Comparison of ENCODE assay signal across 8 cellular contexts in the genomic region with DNA sequence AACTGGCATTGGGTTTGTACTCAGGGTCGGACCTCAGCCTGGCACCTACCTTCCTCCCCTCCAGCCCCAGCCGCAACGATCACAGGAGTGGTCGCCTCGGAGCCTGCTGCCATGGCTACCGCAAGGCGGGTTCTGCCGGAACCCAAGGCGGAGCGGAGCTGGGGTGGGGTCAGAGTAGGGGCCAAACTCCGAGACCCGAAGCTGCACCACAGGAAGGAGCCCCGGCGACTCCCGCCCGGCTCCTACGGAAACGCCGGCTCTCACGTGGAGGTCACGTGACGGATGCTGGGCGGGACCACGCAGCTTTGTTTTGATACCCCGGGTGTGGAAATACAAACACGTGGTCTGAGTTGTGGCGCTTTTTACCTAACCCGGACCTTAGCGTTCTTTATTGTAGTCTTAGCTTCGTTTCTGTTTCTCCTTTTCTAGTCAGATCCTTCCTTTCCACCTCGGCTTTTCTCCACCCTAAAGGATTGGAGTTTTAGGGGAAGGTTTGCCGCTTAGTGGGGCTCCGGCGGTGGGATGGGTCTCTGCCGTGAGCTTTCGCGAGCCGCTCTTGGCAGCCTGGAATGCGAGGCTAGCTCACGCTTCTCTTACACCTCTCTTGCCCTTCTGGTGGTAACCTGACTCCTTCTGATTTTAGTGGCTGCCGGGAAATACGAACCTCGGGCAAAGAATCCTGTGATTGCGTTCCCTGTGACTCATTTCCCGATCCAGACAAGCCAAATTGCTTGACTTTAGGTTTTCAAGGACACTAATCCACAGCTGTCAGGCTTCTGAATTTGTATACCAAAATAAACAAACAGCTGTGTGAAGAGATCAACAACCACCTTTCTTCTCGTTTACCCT.
A peak's percentile ranks its signal among the peaks of the same experiment; 100 is the strongest.
DNase-seq lines count a peak whose midpoint lies in the region; ATAC-seq lines count a peak whose summit lies in the region.

Gene HSPBAP1 (minus strand): TSS at position 264 of the 849 bp plus-strand sequence. CDS start 151 bp downstream, at position 113.

- H3K9me3 Mint-ChIP-seq in T-helper 2 cell treated with Interferon-gamma antibody and Interleukin-4, amounts not matched to agents 5 μg/mL and 100 μg/mL, for 36 hours, result no peaks in the 10 kb centered on the region
- no peaks in the 10 kb centered on the region for H3K9me3 Mint-ChIP-seq in central memory CD8-positive, alpha-beta T cell

- peak; percentile 67 for ATAC-seq in GM18867 (IDR thresholded peaks at IDR 0.05; ENCODE audit: unreplicated experiment)
- ATAC-seq in HG03097 (IDR thresholded peaks at IDR 0.05; ENCODE audit: low FRiP score, unreplicated experiment), result peak; percentile 39
- ATAC-seq in central memory CD8-positive, alpha-beta T cell (replicated peaks; ENCODE audit: extremely low read depth, poor library complexity, severe bottlenecking), result peak; percentile 78

- no peaks in the 10 kb centered on the region for H3K27me3 ChIP-seq in layer of hippocampus (ENCODE audit: control insufficient read depth, insufficient read depth, low read length)

- peak; percentile 89 for DNase-seq in T-helper 2 cell treated with Interferon-gamma antibody and Interleukin-4, amounts not matched to agents 5 μg/mL and 100 μg/mL, for 36 hours (ENCODE audit: low spot score)
- peak; percentile 81 for DNase-seq in central memory CD8-positive, alpha-beta T cell (ENCODE audit: low spot score in 2 of 2)
- peak; percentile 89 for DNase-seq in stimulated activated CD4-positive, alpha-beta T cell treated with anti-CD3 and anti-CD28 coated beads, Interleukin-1b, Interleukin-23, amount 100 ng/mL, for 48 hours
- no peak for DNase-seq in NCI-H82 (lab: John Stamatoyannopoulos, UW)
- DNase-seq in NOMO-1 treated with dmso at 0.1 percent for 144 hours (lab: John Stamatoyannopoulos, UW; ENCODE audit: unreplicated experiment), result no peak

- peaks cover 29% of the 10 kb centered on the region for H3K4me1 Mint-ChIP-seq in T-helper 2 cell treated with Interferon-gamma antibody and Interleukin-4, amounts not matched to agents 5 μg/mL and 100 μg/mL, for 36 hours (ENCODE audit: low read depth)
- peaks cover 27% of the 10 kb centered on the region for H3K4me1 Mint-ChIP-seq in central memory CD8-positive, alpha-beta T cell

- peak within 1 kb of the TSS; percentile 89 for H3K4me3 Mint-ChIP-seq in T-helper 2 cell treated with Interferon-gamma antibody and Interleukin-4, amounts not matched to agents 5 μg/mL and 100 μg/mL, for 36 hours
- no peak within 1 kb of the TSS for H3K4me3 Mint-ChIP-seq in central memory CD8-positive, alpha-beta T cell

- H3K36me3 Mint-ChIP-seq in T-helper 2 cell treated with Interferon-gamma antibody and Interleukin-4, amounts not matched to agents 5 μg/mL and 100 μg/mL, for 36 hours (ENCODE audit: low read depth), result peaks cover 6% of the 10 kb centered on the region
- H3K36me3 Mint-ChIP-seq in central memory CD8-positive, alpha-beta T cell (ENCODE audit: insufficient read depth), result peaks cover 11% of the 10 kb centered on the region

- peak within 1 kb of the TSS; percentile 79 for H3K27ac Mint-ChIP-seq in T-helper 2 cell treated with Interferon-gamma antibody and Interleukin-4, amounts not matched to agents 5 μg/mL and 100 μg/mL, for 36 hours
- peak within 1 kb of the TSS; percentile 93 for H3K27ac Mint-ChIP-seq in central memory CD8-positive, alpha-beta T cell (ENCODE audit: low read depth)

- H3K27me3 Mint-ChIP-seq in T-helper 2 cell treated with Interferon-gamma antibody and Interleukin-4, amounts not matched to agents 5 μg/mL and 100 μg/mL, for 36 hours (ENCODE audit: low read depth), result no peaks in the 10 kb centered on the region
- H3K27me3 Mint-ChIP-seq in central memory CD8-positive, alpha-beta T cell, result no peaks in the 10 kb centered on the region

- peak within 1 kb of the TSS; percentile 94 for H3K27ac ChIP-seq in layer of hippocampus (ENCODE audit: low read depth, low read length)

Comparison
In these comparisons a context has a peak if more than half of its experiments do, and no peak if none do; other contexts are left out.
1. DNase-seq: peak in T-helper 2 cell treated with Interferon-gamma antibody and Interleukin-4, amounts not matched to agents 5 μg/mL and 100 μg/mL, for 36 hours (single experiment), central memory CD8-positive, alpha-beta T cell (2 of 2) and stimulated activated CD4-positive, alpha-beta T cell treated with anti-CD3 and anti-CD28 coated beads, Interleukin-1b, Interleukin-23, amount 100 ng/mL, for 48 hours (single experiment); none in NCI-H82 (single experiment) and NOMO-1 treated with dmso at 0.1 percent for 144 hours (single experiment).
2. Peak in every context shown above with its lines, with median percentiles within 50 percentile points of each other: ATAC-seq.